Comparison of ENCODE assay signal across 9 cellular contexts in genomic region chr22:47837703-47838102, GRCh38.
DNase-seq lines count a peak whose midpoint lies in the region; ATAC-seq, FAIRE-seq and TF ChIP-seq lines count a peak whose summit lies in the region.
"Had no signal": no experiment of that assay in that cellular context is flagged by ENCODE, and none has a peak within 500 bp of the region (broad histone marks: within the 10 kb centered on the region; RNA-seq: fewer than 3 reads in every experiment).

No MANE protein-coding gene starts in this region.

- H3K36me3 ChIP-seq in PC-3 (ENCODE audit: low read depth, low read length), result no peaks in the 10 kb centered on the region
- H3K36me3 ChIP-seq in fibroblast of lung (ENCODE audit: control insufficient read depth, insufficient read depth, low read length), result no peaks in the 10 kb centered on the region
- H3K36me3 ChIP-seq in tibial artery, result no peaks in the 10 kb centered on the region

- no peak for ATAC-seq in PC-3
- ATAC-seq in HG03565 (IDR thresholded peaks at IDR 0.05; ENCODE audit: unreplicated experiment), result no peak

- H2AFZ ChIP-seq in PC-3 (ENCODE audit: low read length), result peak overlapping the region; percentile 38; the same call in 1 of the 2 replicates
- no peak overlapping the region for H2AFZ ChIP-seq in fibroblast of lung (ENCODE audit: low read length)

- intact Hi-C loops in PC-3 (cut with micrococcal nuclease) (loop anchor here (5.0 kb wide), 2 partner anchors 205 to 625 kb away; no protein-coding TSS in a partner anchor), tibial artery (cut with DNase I; ENCODE audit: low total_unique reads) (no loop called here)

- BruUV-seq in PC-3 (replicated peaks; lab: Mats Ljungman, UMichigan), result no TSS peak

- H3F3A ChIP-seq in PC-3 (ENCODE audit: low read length, unreplicated experiment), result no peaks in the 10 kb centered on the region

- no peaks in the 10 kb centered on the region for H3K9me3 ChIP-seq in PC-3 (ENCODE audit: low read length)
- H3K9me3 ChIP-seq in fibroblast of lung (ENCODE audit: control insufficient read depth, insufficient read depth, low read depth, low read length), result no peaks in the 10 kb centered on the region
- H3K9me3 ChIP-seq in tibial artery, result no peaks in the 10 kb centered on the region

- TF ChIP-seq POLR2A in H54 (IDR thresholded peaks at IDR 0.05; ENCODE audit: low read depth, low read length), result no peak

- H3K9me2 ChIP-seq in PC-3 (replicated peaks; ENCODE audit: low read length), result no peaks in the 10 kb centered on the region

- CTCF ChIA-PET in PC-3 (lab: Charles Lee), result no interaction called here

- TF ChIP-seq CTCF in PC-3 (conservative IDR thresholded peaks at IDR 0.05; ENCODE audit: low read depth, low read length), result peak; percentile 67
- TF ChIP-seq CTCF in fibroblast of lung (conservative IDR thresholded peaks at IDR 0.05 in 1 of 2, IDR thresholded peaks at IDR 0.05 in 1 of 2; ENCODE audit: low read depth in 1 of 2, low read length in 2 of 2), result peak; percentile 10 to 30
- no peak for TF ChIP-seq CTCF in tibial artery (IDR thresholded peaks at IDR 0.05)

- POLR2A ChIA-PET in PC-3 (lab: Charles Lee; ENCODE audit: unreplicated experiment), result no interaction called here

- FAIRE-seq in H54 (lab: Jason Lieb, UNC), result no peak
- FAIRE-seq in GM19239 (lab: Jason Lieb, UNC), result no peak

- H3K27ac ChIP-seq in PC-3 (ENCODE audit: low read length) (0 out of 2 replicates have a peak overlapping the region, but pooled peaks have one; percentile 26), fibroblast of lung (ENCODE audit: insufficient read depth, low read length) (no peak overlapping the region), tibial artery (no peak overlapping the region)
- H3K27ac ChIP-seq: epithelial cell of prostate had no signal

- H3K4me1 ChIP-seq in PC-3 (ENCODE audit: insufficient read depth, low read length), result peaks cover 25% of the 10 kb centered on the region
- H3K4me1 ChIP-seq in fibroblast of lung (ENCODE audit: control insufficient read depth, extremely low read depth, insufficient read depth, low read length), result no peaks in the 10 kb centered on the region
- no peaks in the 10 kb centered on the region for H3K4me1 ChIP-seq in tibial artery

- H4K20me1 ChIP-seq in PC-3 (ENCODE audit: low read length) (no peaks in the 10 kb centered on the region), fibroblast of lung (ENCODE audit: control insufficient read depth, extremely low read depth, insufficient read depth, low read length) (no peaks in the 10 kb centered on the region)

- peak; percentile 28 for DNase-seq in COR-L47 (lab: John Stamatoyannopoulos, UW)
- DNase-seq in H54 (ENCODE audit: insufficient read length, low spot score), result peak; percentile 10
- peak; percentile 54 for DNase-seq in PC-3
- peak; percentile 1 to 28 for DNase-seq in fibroblast of lung (ENCODE audit: low read depth in 2 of 2)
- no peak for DNase-seq in GM19239 (ENCODE audit: insufficient read length, low spot score)
- no peak for DNase-seq in COLO829 (ENCODE audit: low spot score)
- no peak for DNase-seq in tibial artery

- H3K4me3 ChIP-seq in PC-3 (ENCODE audit: low read length) (no peak overlapping the region), fibroblast of lung (replicated peaks in 1 of 4; ENCODE audit: control extremely low read depth in 1 of 4, insufficient read depth in 1 of 4, low read depth in 3 of 4, low read length in 4 of 4) (no peak overlapping the region), tibial artery (no peak overlapping the region)

- H3K4me2 ChIP-seq in PC-3 (ENCODE audit: low read length), result no peak overlapping the region
- no peak overlapping the region for H3K4me2 ChIP-seq in fibroblast of lung (ENCODE audit: extremely low read depth, insufficient read depth, low read length)

- no peak overlapping the region for H3K9ac ChIP-seq in PC-3 (ENCODE audit: low read length)
- H3K9ac ChIP-seq in fibroblast of lung (ENCODE audit: insufficient read depth, low read length), result no peak overlapping the region

- H3K27me3 ChIP-seq in PC-3 (ENCODE audit: low read length) (no peaks in the 10 kb centered on the region), fibroblast of lung (ENCODE audit: control insufficient read depth, insufficient read depth, low read length) (no peaks in the 10 kb centered on the region), tibial artery (no peaks in the 10 kb centered on the region)

- H3K79me2 ChIP-seq in PC-3 (ENCODE audit: low read length) (no peaks in the 10 kb centered on the region), fibroblast of lung (ENCODE audit: control insufficient read depth, insufficient read depth, low read length) (no peaks in the 10 kb centered on the region)

Comparison
In these comparisons a context has a peak if more than half of its experiments do, and no peak if none do; other contexts are left out.
1. DNase-seq: peak in COR-L47 (single experiment), H54 (single experiment), PC-3 (single experiment) and fibroblast of lung (2 of 2); none in GM19239 (single experiment), COLO829 (single experiment) and tibial artery (0 of 2).
2. CTCF ChIP-seq: peak in PC-3 (single experiment) and fibroblast of lung (2 of 2); none in tibial artery (0 of 2).